16 cellular contexts compared by ENCODE assay signal in genomic region chr3:8767181-8767666, GRCh38. TPM values are rescaled to one million over a fixed set of nuclear protein-coding genes. Genes with fewer than 3 reads are reported as not detected.
A peak's percentile ranks its signal among the peaks of the same experiment; 100 is the strongest.
DNase-seq lines count a peak whose midpoint lies in the region; ATAC-seq, FAIRE-seq and TF ChIP-seq lines count a peak whose summit lies in the region.
"Had no signal": no experiment of that assay in that cellular context is flagged by ENCODE, and none has a peak within 500 bp of the region (broad histone marks: within the 10 kb centered on the region; RNA-seq: fewer than 3 reads in every experiment).

No MANE protein-coding gene starts in this region.

- H3K4me1 ChIP-seq in GM12878 (ENCODE audit: control insufficient read depth, insufficient read depth, low read length) = peaks cover 14% of the 10 kb centered on the region; the same call in 1 of the 2 replicates

- peak; percentile 2 for ATAC-seq in GM19438 (IDR thresholded peaks at IDR 0.05; ENCODE audit: low read depth, unreplicated experiment)
- peak; percentile 2 for ATAC-seq in GM12878
- ATAC-seq in stimulated activated memory B cell treated with anti-CD40 and anti-IgM and Interleukin-4, amounts not matched to agents 10 μg/mL and 1 μg/mL and 100 μg/mL, for 72 hours = no peak
- ATAC-seq in GM19023 (IDR thresholded peaks at IDR 0.05; ENCODE audit: unreplicated experiment) = no peak

- peaks cover 59% of the 10 kb centered on the region for H3K27me3 Mint-ChIP-seq in stimulated activated memory B cell treated with anti-CD40 and anti-IgM and Interleukin-4, amounts not matched to agents 10 μg/mL and 1 μg/mL and 100 μg/mL, for 72 hours

- no peak overlapping the region for H3K27ac ChIP-seq in GM12878 (ENCODE audit: control insufficient read depth, insufficient read depth)
- H3K27ac ChIP-seq: epithelial cell of prostate, skin epidermis, tibial nerve had no signal

- SMC1A ChIA-PET in GM12878 (lab: Charles Lee; ENCODE audit: uncharacterized antibody, unreplicated experiment) = no interaction called here

- intact Hi-C loops in GM12878 (cut with micrococcal nuclease; ENCODE audit: unreplicated experiment) = loop anchor here (5.0 kb wide), 2 partner anchors 85 to 190 kb away; no protein-coding TSS in a partner anchor

- RAD21 ChIA-PET in GM12878 (lab: Charles Lee; ENCODE audit: unreplicated experiment) = no interaction called here

- no peak for TF ChIP-seq EP300 in GM12878 (IDR thresholded peaks at IDR 0.05; ENCODE audit: borderline replicate concordance in 1 of 2, control insufficient read depth in 1 of 2, low read depth in 2 of 2, low read length in 2 of 2)

- H3K9me3 Mint-ChIP-seq in stimulated activated memory B cell treated with anti-CD40 and anti-IgM and Interleukin-4, amounts not matched to agents 10 μg/mL and 1 μg/mL and 100 μg/mL, for 72 hours = no peaks in the 10 kb centered on the region
- H3K9me3 Mint-ChIP-seq: WTC11 had no signal

- H3K36me3 ChIP-seq in GM12878 (ENCODE audit: control insufficient read depth in 2 of 2, insufficient read depth in 2 of 2, low read length in 1 of 2) (peaks cover 0 to 1% of the 10 kb centered on the region in 2 experiments; a peak in 1 of 4 replicates), kidney epithelial cell (ENCODE audit: control insufficient read depth, insufficient read depth, low read length) (no peaks in the 10 kb centered on the region)
- H3K36me3 ChIP-seq: tibial nerve had no signal

- CTCF ChIA-PET in GM12878 (lab: Yijun Ruan, JAX) = interaction anchor here (0.7 to 2.6 kb wide), 2 partner anchors 104 to 350 kb away, joined by 3 to 21 read pairs; no protein-coding TSS in a partner anchor

- 33% methylated on average over 37 of the region's 37 CpGs for WGBS in GM12878 (ENCODE audit: insufficient coverage, insufficient replicate concordance, low lambda C conversion rate, missing lambda C conversion rate)

- no peak for TF ChIP-seq POLR2A in GM12878 (IDR thresholded peaks at IDR 0.05; ENCODE audit: low read depth, low read length)

- no peak overlapping the region for H3K9ac ChIP-seq in GM12878 (ENCODE audit: control insufficient read depth, insufficient read depth, low read length)

- peak overlapping the region; percentile 37 for H2AFZ ChIP-seq in GM12878 (ENCODE audit: control insufficient read depth, low read depth, low read length)

- H4K20me1 ChIP-seq in GM12878 (ENCODE audit: control insufficient read depth, insufficient read depth) = no peaks in the 10 kb centered on the region

- no TSS peak for BruUV-seq in GM12878 (replicated peaks; lab: Mats Ljungman, UMichigan)

- in situ Hi-C loops in GM12878 (cut with MboI) = no loop called here

- no peak overlapping the region; the same call in 1 of the 2 replicates for H3K4me3 ChIP-seq in GM12878
- peak overlapping the region; percentile 7 for H3K4me3 ChIP-seq in kidney epithelial cell (ENCODE audit: low read depth, low read length)

- H3K27me3 ChIP-seq in GM12878 (replicated peaks in 1 of 2; ENCODE audit: control insufficient read depth in 2 of 2, insufficient read depth in 2 of 2, low read length in 1 of 2) (no peaks in the 10 kb centered on the region), kidney epithelial cell (ENCODE audit: control insufficient read depth, insufficient read depth, low read length) (peaks cover 28% of the 10 kb centered on the region)

- no peak overlapping the region for H3K27ac Mint-ChIP-seq in stimulated activated memory B cell treated with anti-CD40 and anti-IgM and Interleukin-4, amounts not matched to agents 10 μg/mL and 1 μg/mL and 100 μg/mL, for 72 hours
- H3K27ac Mint-ChIP-seq: WTC11 had no signal

- H3K4me1 Mint-ChIP-seq in stimulated activated memory B cell treated with anti-CD40 and anti-IgM and Interleukin-4, amounts not matched to agents 10 μg/mL and 1 μg/mL and 100 μg/mL, for 72 hours = peaks cover 15% of the 10 kb centered on the region

- TF ChIP-seq RAD21 in GM12878 (IDR thresholded peaks at IDR 0.05; ENCODE audit: insufficient read depth, low read depth, low read length) = no peak

- TF ChIP-seq CTCF in GM12878 (IDR thresholded peaks at IDR 0.05 in 2 of 3, conservative IDR thresholded peaks at IDR 0.05 in 1 of 3; ENCODE audit: control insufficient read depth in 2 of 3, extremely low read depth in 1 of 3, insufficient read depth in 1 of 3, low read depth in 3 of 3, low read length in 3 of 3) = peak in 1 of 3 experiments; percentile 9; a peak in 1 of 6 replicates
- TF ChIP-seq CTCF in kidney epithelial cell (IDR thresholded peaks at IDR 0.05; ENCODE audit: insufficient read depth, low read length, poor library complexity, severe bottlenecking) = no peak

- peaks cover 4% of the 10 kb centered on the region for H3K79me2 ChIP-seq in GM12878 (ENCODE audit: control insufficient read depth, insufficient read depth, low read length)

- no peak for FAIRE-seq in GM12878 (lab: Jason Lieb, UNC)

- H3K9me3 ChIP-seq in GM12878 (replicated peaks; ENCODE audit: control insufficient read depth, insufficient read depth, low read length) = no peaks in the 10 kb centered on the region
- H3K9me3 ChIP-seq: tibial nerve had no signal

- peak overlapping the region; percentile 32 for H3K4me3 Mint-ChIP-seq in stimulated activated memory B cell treated with anti-CD40 and anti-IgM and Interleukin-4, amounts not matched to agents 10 μg/mL and 1 μg/mL and 100 μg/mL, for 72 hours

- POLR2A ChIA-PET in GM12878 (lab: Charles Lee) = no interaction called here

- no peaks in the 10 kb centered on the region for H3K36me3 Mint-ChIP-seq in stimulated activated memory B cell treated with anti-CD40 and anti-IgM and Interleukin-4, amounts not matched to agents 10 μg/mL and 1 μg/mL and 100 μg/mL, for 72 hours
- H3K36me3 Mint-ChIP-seq: WTC11 had no signal

- H3K4me2 ChIP-seq in GM12878 (ENCODE audit: control insufficient read depth, insufficient read depth) = peak overlapping the region; percentile 95

- DNase-seq in GM12878 (ENCODE audit: low read depth, low spot score) (no peak), kidney epithelial cell (ENCODE audit: low read depth) (no peak), NCI-H2196 treated with DMSO at 0.1 percent for 48 hours (lab: John Stamatoyannopoulos, UW; ENCODE audit: unreplicated experiment) (no peak), dedifferentiated amniotic fluid mesenchymal stem cell (ENCODE audit: extremely low spot score) (no peak)
- DNase-seq: activated T-cell treated with anti-CD3 and anti-CD28 coated beads, Interleukin-2, amount 50 U/mL, for 1 hour; KG1; SIG-M5 had no signal

TF ChIP-seq in GM12878, 131 proteins besides CTCF, POLR2A, EP300 and RAD21 (continues in another document):
- TF ChIP-seq USF1 (IDR thresholded peaks at IDR 0.05; ENCODE audit: borderline replicate concordance, extremely low read length, insufficient read depth, low read depth, low read length) = peak; percentile 15

RNA-seq across cellular contexts. Expression of gene OXTR, which starts 2.2 kb away (rescaled TPM):
- 18.3 and 21.0 TPM in 2 replicates for total RNA-seq in GM12878 (2013; cell fraction: nucleolus; rRNA removed)
- total RNA-seq in GM12878 (2014; rRNA removed) (3.1 and 3.5 TPM in 2 replicates), GM12878 (2014; rRNA removed; fragmentation: Illumina TruSeq; extraction: Trizol) (2.1 and 2.5 TPM in 2 replicates), GM12878 (2021) (3.9 and 5.0 TPM in 2 replicates), kidney epithelial cell (2.0 and 2.1 TPM in 2 replicates)
- 1.5 TPM for polyA plus RNA-seq in GM12878 (2011; ENCODE audit: low read depth)
- polyA plus RNA-seq in GM12878 (2011; rRNA removed) (5.3 and 5.9 TPM in 2 replicates), GM12878 (2014; fragmentation: Illumina TruSeq; extraction: Trizol) (2.4 and 4.1 TPM in 2 replicates), GM12878 (2014; fragmentation: Nextera tagmentation; extraction: Ambion mirVana) (1 to 10 TPM in 1 of 2 experiments, under 1 TPM in 1; 0.43 to 1.2 TPM), GM12878 (2014; rRNA removed) (1.9 and 2.8 TPM in 2 replicates), GM12878 (2016; fragmentation: Nextera tagmentation; extraction: Ambion mirVana) (1 to 10 TPM; 2.6 to 2.8 TPM)
- 4.4 and 5.8 TPM in 2 replicates for polyA plus RNA-seq in GM12878 (2011; cell fraction: cytosol; rRNA removed)
- 8.6 and 10.9 TPM in 2 replicates for polyA plus RNA-seq in GM12878 (2011; cell fraction: nucleus; rRNA removed)
- 3.3 and 3.5 TPM in 2 replicates for polyA plus RNA-seq in GM12878 (2012)
- 7.4 and 8.3 TPM in 2 replicates for polyA minus RNA-seq in GM12878 (2011; rRNA and poly(A)+ RNA removed)
- polyA minus RNA-seq in GM12878 (2011; cell fraction: cytosol; rRNA and poly(A)+ RNA removed) = 4.7 and 6.8 TPM in 2 replicates
- polyA minus RNA-seq in GM12878 (2011; cell fraction: nucleus; rRNA and poly(A)+ RNA removed) = 9.3 and 14.8 TPM in 2 replicates

RNA-seq across cellular contexts. Expression of gene CAV3, which starts 33.6 kb away (rescaled TPM):
- not detected in 2 replicates for total RNA-seq in GM12878 (2013; cell fraction: nucleolus; rRNA removed)
- total RNA-seq in GM12878 (2014; rRNA removed) (not detected in 2 replicates), GM12878 (2014; rRNA removed; fragmentation: Illumina TruSeq; extraction: Trizol) (not detected in 2 replicates), GM12878 (2021) (not detected in 2 replicates), kidney epithelial cell (not detected in 2 replicates)
- not detected for polyA plus RNA-seq in GM12878 (2011; ENCODE audit: low read depth)
- polyA plus RNA-seq in GM12878 (2011; rRNA removed) (not detected in 2 replicates), GM12878 (2014; fragmentation: Illumina TruSeq; extraction: Trizol) (not detected in 2 replicates), GM12878 (2014; fragmentation: Nextera tagmentation; extraction: Ambion mirVana) (not detected), GM12878 (2014; rRNA removed) (not detected in 2 replicates), GM12878 (2016; fragmentation: Nextera tagmentation; extraction: Ambion mirVana) (not detected)
- polyA plus RNA-seq in GM12878 (2011; cell fraction: cytosol; rRNA removed) = not detected in 2 replicates
- polyA plus RNA-seq in GM12878 (2011; cell fraction: nucleus; rRNA removed) = not detected in 2 replicates
- not detected in 2 replicates for polyA plus RNA-seq in GM12878 (2012)
- polyA minus RNA-seq in GM12878 (2011; rRNA and poly(A)+ RNA removed) = not detected in 2 replicates
- not detected in 2 replicates for polyA minus RNA-seq in GM12878 (2011; cell fraction: cytosol; rRNA and poly(A)+ RNA removed)
- polyA minus RNA-seq in GM12878 (2011; cell fraction: nucleus; rRNA and poly(A)+ RNA removed) = not detected in 2 replicates
- total RNA-seq: Calu3, mucosa of gallbladder, WTC11 had no signal

Comparison
In these comparisons a context has a peak if more than half of its experiments do, and no peak if none do; other contexts are left out.
1. ATAC-seq: peak in GM19438 (single experiment) and GM12878 (single experiment); none in stimulated activated memory B cell treated with anti-CD40 and anti-IgM and Interleukin-4, amounts not matched to agents 10 μg/mL and 1 μg/mL and 100 μg/mL, for 72 hours (single experiment) and GM19023 (single experiment).